Comparison of ENCODE assay signal across 1 cellular context in genomic region chr6:145295746-145296145, GRCh38.
TF ChIP-seq lines count a peak whose summit lies in the region.

No MANE protein-coding gene starts in this region.

TF ChIP-seq in GM23338, 12 proteins besides CTCF, POLR2A, EP300 and RAD21 (continued from another document):
- TF ChIP-seq, protein P1, sequence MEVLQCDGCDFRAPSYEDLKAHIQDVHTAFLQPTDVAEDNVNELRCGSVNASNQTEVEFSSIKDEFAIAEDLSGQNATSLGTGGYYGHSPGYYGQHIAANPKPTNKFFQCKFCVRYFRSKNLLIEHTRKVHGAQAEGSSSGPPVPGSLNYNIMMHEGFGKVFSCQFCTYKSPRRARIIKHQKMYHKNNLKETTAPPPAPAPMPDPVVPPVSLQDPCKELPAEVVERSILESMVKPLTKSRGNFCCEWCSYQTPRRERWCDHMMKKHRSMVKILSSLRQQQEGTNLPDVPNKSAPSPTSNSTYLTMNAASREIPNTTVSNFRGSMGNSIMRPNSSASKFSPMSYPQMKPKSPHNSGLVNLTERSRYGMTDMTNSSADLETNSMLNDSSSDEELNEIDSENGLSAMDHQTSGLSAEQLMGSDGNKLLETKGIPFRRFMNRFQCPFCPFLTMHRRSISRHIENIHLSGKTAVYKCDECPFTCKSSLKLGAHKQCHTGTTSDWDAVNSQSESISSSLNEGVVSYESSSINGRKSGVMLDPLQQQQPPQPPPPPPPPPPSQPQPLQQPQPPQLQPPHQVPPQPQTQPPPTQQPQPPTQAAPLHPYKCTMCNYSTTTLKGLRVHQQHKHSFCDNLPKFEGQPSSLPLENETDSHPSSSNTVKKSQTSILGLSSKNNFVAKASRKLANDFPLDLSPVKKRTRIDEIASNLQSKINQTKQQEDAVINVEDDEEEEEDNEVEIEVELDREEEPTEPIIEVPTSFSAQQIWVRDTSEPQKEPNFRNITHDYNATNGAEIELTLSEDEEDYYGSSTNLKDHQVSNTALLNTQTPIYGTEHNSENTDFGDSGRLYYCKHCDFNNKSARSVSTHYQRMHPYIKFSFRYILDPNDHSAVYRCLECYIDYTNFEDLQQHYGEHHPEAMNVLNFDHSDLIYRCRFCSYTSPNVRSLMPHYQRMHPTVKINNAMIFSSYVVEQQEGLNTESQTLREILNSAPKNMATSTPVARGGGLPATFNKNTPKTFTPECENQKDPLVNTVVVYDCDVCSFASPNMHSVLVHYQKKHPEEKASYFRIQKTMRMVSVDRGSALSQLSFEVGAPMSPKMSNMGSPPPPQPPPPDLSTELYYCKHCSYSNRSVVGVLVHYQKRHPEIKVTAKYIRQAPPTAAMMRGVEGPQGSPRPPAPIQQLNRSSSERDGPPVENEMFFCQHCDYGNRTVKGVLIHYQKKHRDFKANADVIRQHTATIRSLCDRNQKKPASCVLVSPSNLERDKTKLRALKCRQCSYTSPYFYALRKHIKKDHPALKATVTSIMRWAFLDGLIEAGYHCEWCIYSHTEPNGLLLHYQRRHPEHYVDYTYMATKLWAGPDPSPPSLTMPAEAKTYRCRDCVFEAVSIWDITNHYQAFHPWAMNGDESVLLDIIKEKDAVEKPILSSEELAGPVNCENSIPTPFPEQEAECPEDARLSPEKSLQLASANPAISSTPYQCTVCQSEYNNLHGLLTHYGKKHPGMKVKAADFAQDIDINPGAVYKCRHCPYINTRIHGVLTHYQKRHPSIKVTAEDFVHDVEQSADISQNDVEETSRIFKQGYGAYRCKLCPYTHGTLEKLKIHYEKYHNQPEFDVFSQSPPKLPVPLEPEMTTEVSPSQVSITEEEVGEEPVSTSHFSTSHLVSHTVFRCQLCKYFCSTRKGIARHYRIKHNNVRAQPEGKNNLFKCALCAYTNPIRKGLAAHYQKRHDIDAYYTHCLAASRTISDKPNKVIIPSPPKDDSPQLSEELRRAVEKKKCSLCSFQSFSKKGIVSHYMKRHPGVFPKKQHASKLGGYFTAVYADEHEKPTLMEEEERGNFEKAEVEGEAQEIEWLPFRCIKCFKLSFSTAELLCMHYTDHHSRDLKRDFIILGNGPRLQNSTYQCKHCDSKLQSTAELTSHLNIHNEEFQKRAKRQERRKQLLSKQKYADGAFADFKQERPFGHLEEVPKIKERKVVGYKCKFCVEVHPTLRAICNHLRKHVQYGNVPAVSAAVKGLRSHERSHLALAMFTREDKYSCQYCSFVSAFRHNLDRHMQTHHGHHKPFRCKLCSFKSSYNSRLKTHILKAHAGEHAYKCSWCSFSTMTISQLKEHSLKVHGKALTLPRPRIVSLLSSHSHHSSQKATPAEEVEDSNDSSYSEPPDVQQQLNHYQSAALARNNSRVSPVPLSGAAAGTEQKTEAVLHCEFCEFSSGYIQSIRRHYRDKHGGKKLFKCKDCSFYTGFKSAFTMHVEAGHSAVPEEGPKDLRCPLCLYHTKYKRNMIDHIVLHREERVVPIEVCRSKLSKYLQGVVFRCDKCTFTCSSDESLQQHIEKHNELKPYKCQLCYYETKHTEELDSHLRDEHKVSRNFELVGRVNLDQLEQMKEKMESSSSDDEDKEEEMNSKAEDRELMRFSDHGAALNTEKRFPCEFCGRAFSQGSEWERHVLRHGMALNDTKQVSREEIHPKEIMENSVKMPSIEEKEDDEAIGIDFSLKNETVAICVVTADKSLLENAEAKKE (CRISPR knock-in tag; IDR thresholded peaks at IDR 0.05) = no peak
- no peak for TF ChIP-seq ZNF331 (CRISPR knock-in tag; IDR thresholded peaks at IDR 0.05; ENCODE audit: low read depth)
